Comparison of ENCODE assay signal across 29 cellular contexts in the genomic region with DNA sequence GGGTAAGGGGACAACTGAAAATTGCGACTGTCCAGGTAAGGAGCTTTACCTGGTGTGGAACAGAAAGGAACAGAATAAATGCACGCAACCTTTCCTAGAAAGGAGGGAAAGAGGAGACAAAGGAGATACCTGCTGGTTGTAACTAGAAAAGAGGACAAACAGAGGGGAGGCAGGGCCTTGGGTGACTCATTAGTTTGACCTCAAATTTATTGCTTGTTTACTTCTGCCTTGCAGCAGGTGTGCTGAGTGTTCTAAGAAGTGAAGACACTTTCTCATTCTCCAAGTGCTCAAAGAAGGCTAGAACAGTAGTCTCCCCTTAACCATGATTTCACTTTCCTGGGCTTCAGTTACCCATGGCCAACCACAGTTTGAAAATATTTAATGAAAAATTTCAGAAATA.
"Had no signal": no experiment of that assay in that cellular context is flagged by ENCODE, and none has a peak within 500 bp of the region (broad histone marks: within the 10 kb centered on the region; RNA-seq: fewer than 3 reads in every experiment).

No MANE protein-coding gene starts in this region.

- H3K9me3 ChIP-seq: ascending aorta, body of pancreas, MG63, SJSA1 had no signal

- H3K4me1 ChIP-seq: ascending aorta, body of pancreas, SJSA1 had no signal

- ATAC-seq: activated CD8-positive, alpha-beta T cell treated with anti-CD3 and anti-CD28 coated beads, Interleukin-2, amount 10 ng/mL, durations not matched to agents 7 days and 5 days; body of pancreas; K562; SK-N-SH treated with all-trans-retinoic acid at 6 μM for 48 hours; WTC11 had no signal

- H3K27me3 ChIP-seq: ascending aorta, body of pancreas, cardiac muscle cell, MG63, SJSA1 had no signal

- H3K4me3 ChIP-seq: ascending aorta, body of pancreas, cardiac muscle cell, K562, MG63, SJSA1 had no signal

- H3K36me3 ChIP-seq: ascending aorta, cardiac muscle cell, MG63, SJSA1 had no signal

- H3K27ac ChIP-seq: ascending aorta, body of pancreas, cardiac muscle cell, SJSA1 had no signal

- DNase-seq: activated CD4-positive, alpha-beta T cell treated with anti-CD3 and anti-CD28 coated beads for 48 hours; activated CD4-positive, alpha-beta T cell treated with anti-CD3 and anti-CD28 coated beads, Interleukin-2, amount 50 U/mL, for 4 hours; activated CD4-positive, CD25-positive, alpha-beta regulatory T cell treated with anti-CD3 and anti-CD28 coated beads, Interleukin-2, amount 50 U/mL, for 72 hours; activated CD8-positive, alpha-beta T cell treated with anti-CD3 and anti-CD28 coated beads, Interleukin-2, amount 10 ng/mL, durations not matched to agents 7 days and 5 days; activated effector memory CD4-positive, alpha-beta T cell treated with Interleukin-2 at 50 U/mL for 16 hours; activated naive CD4-positive, alpha-beta T cell; activated T-cell treated with anti-CD3 and anti-CD28 coated beads, Interleukin-2, amount 50 U/mL, for 24 hours; body of pancreas; Karpas-422; MG63; MV-4-11; NCI-H1092 treated with DMSO at 0.1 percent for 48 hours; NCI-H1417 treated with DMSO at 0.1 percent for 48 hours; NCI-H1694; NCI-H2029; NCI-H345; NCI-H510A; NCI-H526 treated with DMSO at 0.1 percent for 48 hours; NCI-H82; NK-92 treated with Interleukin-12 subunit alpha and Interleukin-12 subunit beta, amount 100 ng/mL, for 24 hours; OCI-M1; SHP77; SW 1271 had no signal
